ENCODE assay signal across 2 cellular contexts in genomic region chr4:61200991-61201526, GRCh38.
A peak's percentile ranks its signal among the peaks of the same experiment; 100 is the strongest.
TF ChIP-seq lines count a peak whose summit lies in the region.

No MANE protein-coding gene starts in this region.

TF ChIP-seq in IMR-90, 13 proteins besides CTCF, POLR2A, EP300 and RAD21:
- peak; percentile 22; the same call in 1 of the 2 replicates for TF ChIP-seq CEBPB (IDR thresholded peaks at IDR 0.05; ENCODE audit: low read depth, low read length)
- no peak for TF ChIP-seq MAFK (IDR thresholded peaks at IDR 0.05; ENCODE audit: low read depth, low read length)
- TF ChIP-seq USF2 (IDR thresholded peaks at IDR 0.05; ENCODE audit: low read depth, low read length), result no peak
- no peak for TF ChIP-seq RCOR1 (IDR thresholded peaks at IDR 0.05; ENCODE audit: insufficient replicate concordance, low read length)

TF ChIP-seq in HepG2, 621 proteins besides CTCF, POLR2A, EP300 and RAD21:
- no peak for TF ChIP-seq ZNF333 (CRISPR knock-in tag; IDR thresholded peaks at IDR 0.05; ENCODE audit: borderline replicate concordance)
- TF ChIP-seq ZNF543 (CRISPR knock-in tag; IDR thresholded peaks at IDR 0.05), result no peak
- no peak for TF ChIP-seq FOXK2 (IDR thresholded peaks at IDR 0.05)
- TF ChIP-seq SMAD1 (CRISPR knock-in tag; IDR thresholded peaks at IDR 0.05; ENCODE audit: borderline replicate concordance, low read depth), result no peak
